Comparison of ENCODE assay signal across 9 cellular contexts in genomic region chr5:159826351-159827222, GRCh38.
DNase-seq lines count a peak whose midpoint lies in the region; ATAC-seq and TF ChIP-seq lines count a peak whose summit lies in the region.
"Had no signal": no experiment of that assay in that cellular context is flagged by ENCODE, and none has a peak within 500 bp of the region (broad histone marks: within the 10 kb centered on the region; RNA-seq: fewer than 3 reads in every experiment).

No MANE protein-coding gene starts in this region.

- no peak for DNase-seq in activated naive CD4-positive, alpha-beta T cell treated with anti-CD3 and anti-CD28 coated beads, Interleukin-2, amount 50 U/mL, for 72 hours (ENCODE audit: low spot score in 2 of 2)
- DNase-seq in activated naive CD4-positive, alpha-beta T cell treated with anti-CD3 and anti-CD28 coated beads, Interleukin-2, amount 10 ng/mL, durations not matched to agents 7 days and 5 days = no peak
- DNase-seq in RPMI8226 = peak; percentile 78
- DNase-seq in iPS-NIHi11 (ENCODE audit: low spot score) = peak; percentile 47
- no peak for DNase-seq in nephron progenitor cell
- DNase-seq in NCI-H2081 treated with DMSO at 0.1 percent for 48 hours (lab: John Stamatoyannopoulos, UW) = no peak
- DNase-seq in activated CD4-positive, alpha-beta T cell treated with anti-CD3 and anti-CD28 coated beads for 4 hours = no peak

- no peaks in the 10 kb centered on the region for H3K4me1 Mint-ChIP-seq in activated naive CD4-positive, alpha-beta T cell treated with anti-CD3 and anti-CD28 coated beads, Interleukin-2, amount 10 ng/mL, durations not matched to agents 7 days and 5 days
- peaks cover 6% of the 10 kb centered on the region for H3K4me1 Mint-ChIP-seq in nephron progenitor cell

- no peak overlapping the region for H3K4me3 Mint-ChIP-seq in activated naive CD4-positive, alpha-beta T cell treated with anti-CD3 and anti-CD28 coated beads, Interleukin-2, amount 10 ng/mL, durations not matched to agents 7 days and 5 days
- no peak overlapping the region for H3K4me3 Mint-ChIP-seq in nephron progenitor cell
- H3K4me3 Mint-ChIP-seq: nephron had no signal

- peaks cover 9% of the 10 kb centered on the region for H3K27me3 Mint-ChIP-seq in activated naive CD4-positive, alpha-beta T cell treated with anti-CD3 and anti-CD28 coated beads, Interleukin-2, amount 10 ng/mL, durations not matched to agents 7 days and 5 days
- peaks cover 11% of the 10 kb centered on the region for H3K27me3 Mint-ChIP-seq in nephron progenitor cell (ENCODE audit: low read depth, poor library complexity)

- no peak overlapping the region for H3K27ac Mint-ChIP-seq in activated naive CD4-positive, alpha-beta T cell treated with anti-CD3 and anti-CD28 coated beads, Interleukin-2, amount 50 U/mL, for 72 hours
- no peak overlapping the region for H3K27ac Mint-ChIP-seq in activated naive CD4-positive, alpha-beta T cell treated with anti-CD3 and anti-CD28 coated beads, Interleukin-2, amount 10 ng/mL, durations not matched to agents 7 days and 5 days
- H3K27ac Mint-ChIP-seq in nephron progenitor cell = no peak overlapping the region

- peak; percentile 38 to 47 for ATAC-seq in activated naive CD4-positive, alpha-beta T cell treated with anti-CD3 and anti-CD28 coated beads, Interleukin-2, amount 50 U/mL, for 72 hours
- peak; percentile 91 for ATAC-seq in HG03025 (IDR thresholded peaks at IDR 0.05; ENCODE audit: low FRiP score, unreplicated experiment)

- no peak for TF ChIP-seq CTCF in nephron progenitor cell (IDR thresholded peaks at IDR 0.05)

- CTCF ChIA-PET in activated naive CD4-positive, alpha-beta T cell treated with anti-CD3 and anti-CD28 coated beads, Interleukin-2, amount 10 ng/mL, durations not matched to agents 7 days and 5 days (lab: Charles Lee) = no interaction called here

- H3K9me3 Mint-ChIP-seq in activated naive CD4-positive, alpha-beta T cell treated with anti-CD3 and anti-CD28 coated beads, Interleukin-2, amount 50 U/mL, for 72 hours = no peaks in the 10 kb centered on the region
- H3K9me3 Mint-ChIP-seq in activated naive CD4-positive, alpha-beta T cell treated with anti-CD3 and anti-CD28 coated beads, Interleukin-2, amount 10 ng/mL, durations not matched to agents 7 days and 5 days = no peaks in the 10 kb centered on the region
- no peaks in the 10 kb centered on the region for H3K9me3 Mint-ChIP-seq in nephron progenitor cell
- H3K9me3 Mint-ChIP-seq: nephron had no signal

- H3K36me3 Mint-ChIP-seq in activated naive CD4-positive, alpha-beta T cell treated with anti-CD3 and anti-CD28 coated beads, Interleukin-2, amount 50 U/mL, for 72 hours = no peaks in the 10 kb centered on the region
- H3K36me3 Mint-ChIP-seq in activated naive CD4-positive, alpha-beta T cell treated with anti-CD3 and anti-CD28 coated beads, Interleukin-2, amount 10 ng/mL, durations not matched to agents 7 days and 5 days = no peaks in the 10 kb centered on the region
- H3K36me3 Mint-ChIP-seq in nephron progenitor cell (ENCODE audit: low read depth) = no peaks in the 10 kb centered on the region

Comparison
In these comparisons a context has a peak if more than half of its experiments do, and no peak if none do; other contexts are left out.
1. DNase-seq: peak in RPMI8226 (single experiment) and iPS-NIHi11 (single experiment); none in activated naive CD4-positive, alpha-beta T cell treated with anti-CD3 and anti-CD28 coated beads, Interleukin-2, amount 50 U/mL, for 72 hours (0 of 2), activated naive CD4-positive, alpha-beta T cell treated with anti-CD3 and anti-CD28 coated beads, Interleukin-2, amount 10 ng/mL, durations not matched to agents 7 days and 5 days (single experiment), nephron progenitor cell (single experiment), NCI-H2081 treated with DMSO at 0.1 percent for 48 hours (single experiment) and activated CD4-positive, alpha-beta T cell treated with anti-CD3 and anti-CD28 coated beads for 4 hours (0 of 2).